In genomic region chr19:35860818-35861639, GRCh38 we compare ENCODE assay signal across 13 cellular contexts. TPM values are rescaled to one million over a fixed set of nuclear protein-coding genes. Genes with fewer than 3 reads are reported as not detected.
A peak's percentile ranks its signal among the peaks of the same experiment; 100 is the strongest.
DNase-seq lines count a peak whose midpoint lies in the region; FAIRE-seq lines count a peak whose summit lies in the region.
"Had no signal": no experiment of that assay in that cellular context is flagged by ENCODE, and none has a peak within 500 bp of the region (broad histone marks: within the 10 kb centered on the region; RNA-seq: fewer than 3 reads in every experiment).

No MANE protein-coding gene starts in this region.

- H3K4me1 ChIP-seq in iPS-15b (ENCODE audit: control insufficient read depth, insufficient read depth, low read length) (no peaks in the 10 kb centered on the region), small intestine (ENCODE audit: control insufficient read depth in 2 of 2, insufficient read depth in 1 of 2, low read depth in 1 of 2, low read length in 1 of 2) (peaks cover 0 to 4% of the 10 kb centered on the region in 2 donors)

- H3K36me3 ChIP-seq in iPS-15b (ENCODE audit: control insufficient read depth, insufficient read depth, low read length) (peaks cover 2% of the 10 kb centered on the region), small intestine (ENCODE audit: control insufficient read depth in 2 of 2, insufficient read depth in 2 of 2, low read length in 2 of 2) (no peaks in the 10 kb centered on the region)

- DNase-seq in NCI-H146 (lab: John Stamatoyannopoulos, UW), result peak; percentile 33
- DNase-seq in NCI-H146 treated with DMSO at 0.1 percent for 48 hours (lab: John Stamatoyannopoulos, UW; ENCODE audit: unreplicated experiment), result no peak
- DNase-seq in small intestine, result peak; percentile 14
- DNase-seq in SHP77 treated with DMSO at 0.1 percent for 48 hours (lab: John Stamatoyannopoulos, UW), result no peak
- no peak for DNase-seq in COLO668 (lab: John Stamatoyannopoulos, UW; ENCODE audit: unreplicated experiment)
- DNase-seq: activated CD4-positive, alpha-beta memory T cell treated with anti-CD3 and anti-CD28 coated beads for 36 hours; activated gamma-delta T cell treated with Interleukin-2 at 50 U/mL for 16 hours; caudate nucleus; stimulated activated CD4-positive, alpha-beta T cell treated with anti-CD3 and anti-CD28 coated beads, Interleukin-4, amount 100 ng/mL, for 1 hour; stimulated activated naive CD8-positive, alpha-beta T cell treated with anti-CD3 and anti-CD28 coated beads, Interleukin-15, amount 100 ng/mL, for 72 hours had no signal

- H3K4me3 ChIP-seq in iPS-15b (ENCODE audit: low read depth, low read length), result peak overlapping the region; percentile 59
- H3K4me3 ChIP-seq in small intestine (ENCODE audit: low read depth in 1 of 2, low read length in 2 of 2), result no peak overlapping the region

- no peak for FAIRE-seq in small intestine (lab: Jason Lieb, UNC)

- H3K9ac ChIP-seq in iPS-15b (ENCODE audit: low read depth, low read length), result no peak overlapping the region

- H3K27me3 ChIP-seq in iPS-15b (ENCODE audit: control insufficient read depth, insufficient read depth, low read length) (peaks cover 65% of the 10 kb centered on the region), small intestine (ENCODE audit: control insufficient read depth in 2 of 2, insufficient read depth in 2 of 2, low read length in 2 of 2) (peaks cover 3 to 25% of the 10 kb centered on the region in 2 donors)

- H3K9me3 ChIP-seq in iPS-15b (ENCODE audit: control insufficient read depth, insufficient read depth, low read length) (no peaks in the 10 kb centered on the region), small intestine (ENCODE audit: control insufficient read depth, low read depth) (no peaks in the 10 kb centered on the region)

- no peak overlapping the region for H3K27ac ChIP-seq in small intestine (ENCODE audit: low read depth in 1 of 2, low read length in 1 of 2)
- H3K27ac ChIP-seq: 22Rv1 had no signal

- WGBS in small intestine, 3 donors, result 12 to 30% (median 25%) methylated on average over 53 to 55 of the region's 55 CpGs

RNA-seq across cellular contexts. Expression of gene KIRREL2, which starts 4.3 kb away (rescaled TPM):
- under 1 TPM in 1 of 3 donors, not detected in 2; 0.10 TPM for polyA plus RNA-seq in small intestine
- polyA plus RNA-seq: liver had no signal

RNA-seq across cellular contexts. Expression of gene APLP1, which starts 7.3 kb away (rescaled TPM):
- polyA plus RNA-seq in small intestine, result 10 to 100 TPM in 1 of 3 donors, 1 to 10 TPM in 1, not detected in 1; 3.6 to 13.8 TPM

RNA-seq across cellular contexts. Expression of gene NPHS1, which starts 8.7 kb away (rescaled TPM):
- polyA plus RNA-seq in small intestine, result under 1 TPM in 1 of 3 donors, not detected in 2; 0.06 TPM
- polyA plus RNA-seq: liver had no signal

RNA-seq across cellular contexts. Expression of gene NFKBID, which starts 39.3 kb away (rescaled TPM):
- polyA plus RNA-seq in small intestine, result 1 to 10 TPM; 5.1 to 7.6 (median 5.8) TPM

RNA-seq across cellular contexts. Expression of gene HCST, which starts 41.3 kb away (rescaled TPM):
- polyA plus RNA-seq in small intestine, result 10 to 100 TPM in 2 of 3 donors, 1 to 10 TPM in 1; 2.7 to 17.6 (median 13.8) TPM

Comparison
In these comparisons a context has a peak if more than half of its experiments do, and no peak if none do; other contexts are left out.
1. DNase-seq: peak in NCI-H146 (single experiment) and small intestine (single experiment); none in NCI-H146 treated with DMSO at 0.1 percent for 48 hours (single experiment), SHP77 treated with DMSO at 0.1 percent for 48 hours (single experiment) and COLO668 (single experiment).